2 cellular contexts compared by ENCODE assay signal in the genomic region with DNA sequence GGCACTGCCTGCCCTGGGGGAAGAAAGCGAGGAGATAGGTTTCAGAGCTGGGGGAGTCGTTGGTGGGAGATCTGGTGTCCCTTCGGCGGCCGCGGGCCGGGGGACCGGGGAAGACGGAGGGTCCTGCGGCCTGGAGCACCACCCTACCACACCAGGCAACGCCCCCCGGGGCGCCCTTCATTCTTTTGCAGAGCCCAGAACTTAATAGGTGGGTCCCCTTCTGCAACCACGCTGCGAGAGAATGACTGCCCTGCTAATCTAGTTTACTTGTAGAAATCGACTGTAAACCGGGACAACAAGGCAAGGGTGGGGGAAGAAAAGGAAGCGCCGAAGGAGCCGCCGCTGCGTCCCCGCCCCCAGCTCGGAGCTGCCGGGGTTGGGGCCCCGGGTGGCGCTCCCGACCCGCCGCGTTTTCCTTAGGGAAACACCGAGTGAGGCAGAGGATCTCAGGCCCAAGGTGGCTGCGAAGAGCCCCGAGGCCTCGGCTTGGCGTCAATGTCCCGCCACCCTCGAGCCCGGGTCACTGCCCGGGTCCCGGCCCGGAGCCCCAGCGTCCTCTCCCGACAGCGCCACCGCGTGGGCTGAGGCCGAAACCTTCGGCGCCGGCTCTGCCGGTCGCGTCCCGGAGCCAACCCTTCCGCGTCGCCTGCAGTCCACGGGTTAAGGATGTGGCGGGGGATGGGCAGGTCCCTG.
TF ChIP-seq lines count a peak whose summit lies in the region.

No MANE protein-coding gene starts in this region.

TF ChIP-seq in IMR-90, 13 proteins besides CTCF, POLR2A, EP300 and RAD21 (continued from another document):
- TF ChIP-seq, protein P1, sequence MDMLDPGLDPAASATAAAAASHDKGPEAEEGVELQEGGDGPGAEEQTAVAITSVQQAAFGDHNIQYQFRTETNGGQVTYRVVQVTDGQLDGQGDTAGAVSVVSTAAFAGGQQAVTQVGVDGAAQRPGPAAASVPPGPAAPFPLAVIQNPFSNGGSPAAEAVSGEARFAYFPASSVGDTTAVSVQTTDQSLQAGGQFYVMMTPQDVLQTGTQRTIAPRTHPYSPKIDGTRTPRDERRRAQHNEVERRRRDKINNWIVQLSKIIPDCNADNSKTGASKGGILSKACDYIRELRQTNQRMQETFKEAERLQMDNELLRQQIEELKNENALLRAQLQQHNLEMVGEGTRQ (IDR thresholded peaks at IDR 0.05; ENCODE audit: low read depth, low read length): no peak
- TF ChIP-seq FOS (IDR thresholded peaks at IDR 0.05; ENCODE audit: low read depth, low read length) (no peak), MAFK (IDR thresholded peaks at IDR 0.05; ENCODE audit: low read depth, low read length) (no peak)

TF ChIP-seq in liver, 16 proteins besides CTCF, POLR2A, EP300 and RAD21 (continued from another document):
- TF ChIP-seq, protein P2, sequence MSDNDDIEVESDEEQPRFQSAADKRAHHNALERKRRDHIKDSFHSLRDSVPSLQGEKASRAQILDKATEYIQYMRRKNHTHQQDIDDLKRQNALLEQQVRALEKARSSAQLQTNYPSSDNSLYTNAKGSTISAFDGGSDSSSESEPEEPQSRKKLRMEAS (IDR thresholded peaks at IDR 0.05): no peak
- TF ChIP-seq, protein P3, sequence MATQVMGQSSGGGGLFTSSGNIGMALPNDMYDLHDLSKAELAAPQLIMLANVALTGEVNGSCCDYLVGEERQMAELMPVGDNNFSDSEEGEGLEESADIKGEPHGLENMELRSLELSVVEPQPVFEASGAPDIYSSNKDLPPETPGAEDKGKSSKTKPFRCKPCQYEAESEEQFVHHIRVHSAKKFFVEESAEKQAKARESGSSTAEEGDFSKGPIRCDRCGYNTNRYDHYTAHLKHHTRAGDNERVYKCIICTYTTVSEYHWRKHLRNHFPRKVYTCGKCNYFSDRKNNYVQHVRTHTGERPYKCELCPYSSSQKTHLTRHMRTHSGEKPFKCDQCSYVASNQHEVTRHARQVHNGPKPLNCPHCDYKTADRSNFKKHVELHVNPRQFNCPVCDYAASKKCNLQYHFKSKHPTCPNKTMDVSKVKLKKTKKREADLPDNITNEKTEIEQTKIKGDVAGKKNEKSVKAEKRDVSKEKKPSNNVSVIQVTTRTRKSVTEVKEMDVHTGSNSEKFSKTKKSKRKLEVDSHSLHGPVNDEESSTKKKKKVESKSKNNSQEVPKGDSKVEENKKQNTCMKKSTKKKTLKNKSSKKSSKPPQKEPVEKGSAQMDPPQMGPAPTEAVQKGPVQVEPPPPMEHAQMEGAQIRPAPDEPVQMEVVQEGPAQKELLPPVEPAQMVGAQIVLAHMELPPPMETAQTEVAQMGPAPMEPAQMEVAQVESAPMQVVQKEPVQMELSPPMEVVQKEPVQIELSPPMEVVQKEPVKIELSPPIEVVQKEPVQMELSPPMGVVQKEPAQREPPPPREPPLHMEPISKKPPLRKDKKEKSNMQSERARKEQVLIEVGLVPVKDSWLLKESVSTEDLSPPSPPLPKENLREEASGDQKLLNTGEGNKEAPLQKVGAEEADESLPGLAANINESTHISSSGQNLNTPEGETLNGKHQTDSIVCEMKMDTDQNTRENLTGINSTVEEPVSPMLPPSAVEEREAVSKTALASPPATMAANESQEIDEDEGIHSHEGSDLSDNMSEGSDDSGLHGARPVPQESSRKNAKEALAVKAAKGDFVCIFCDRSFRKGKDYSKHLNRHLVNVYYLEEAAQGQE (IDR thresholded peaks at IDR 0.05): no peak
- TF ChIP-seq, protein P4, sequence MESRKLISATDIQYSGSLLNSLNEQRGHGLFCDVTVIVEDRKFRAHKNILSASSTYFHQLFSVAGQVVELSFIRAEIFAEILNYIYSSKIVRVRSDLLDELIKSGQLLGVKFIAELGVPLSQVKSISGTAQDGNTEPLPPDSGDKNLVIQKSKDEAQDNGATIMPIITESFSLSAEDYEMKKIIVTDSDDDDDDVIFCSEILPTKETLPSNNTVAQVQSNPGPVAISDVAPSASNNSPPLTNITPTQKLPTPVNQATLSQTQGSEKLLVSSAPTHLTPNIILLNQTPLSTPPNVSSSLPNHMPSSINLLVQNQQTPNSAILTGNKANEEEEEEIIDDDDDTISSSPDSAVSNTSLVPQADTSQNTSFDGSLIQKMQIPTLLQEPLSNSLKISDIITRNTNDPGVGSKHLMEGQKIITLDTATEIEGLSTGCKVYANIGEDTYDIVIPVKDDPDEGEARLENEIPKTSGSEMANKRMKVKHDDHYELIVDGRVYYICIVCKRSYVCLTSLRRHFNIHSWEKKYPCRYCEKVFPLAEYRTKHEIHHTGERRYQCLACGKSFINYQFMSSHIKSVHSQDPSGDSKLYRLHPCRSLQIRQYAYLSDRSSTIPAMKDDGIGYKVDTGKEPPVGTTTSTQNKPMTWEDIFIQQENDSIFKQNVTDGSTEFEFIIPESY (IDR thresholded peaks at IDR 0.05): no peak
- TF ChIP-seq HNF4A (conservative IDR thresholded peaks at IDR 0.05) (no peak), GABPA (IDR thresholded peaks at IDR 0.05 in 1 of 2, conservative IDR thresholded peaks at IDR 0.05 in 1 of 2) (no peak), HNF4G (IDR thresholded peaks at IDR 0.05) (no peak)
